ENCODE assay signal across 13 cellular contexts in genomic region chrX:149881081-149881711, GRCh38. TPM values are rescaled to one million over a fixed set of nuclear protein-coding genes. Genes with fewer than 3 reads are reported as not detected.
DNase-seq lines count a peak whose midpoint lies in the region; ATAC-seq, FAIRE-seq and TF ChIP-seq lines count a peak whose summit lies in the region.
"Had no signal": no experiment of that assay in that cellular context is flagged by ENCODE, and none has a peak within 500 bp of the region (broad histone marks: within the 10 kb centered on the region; RNA-seq: fewer than 3 reads in every experiment).

A gene with protein sequence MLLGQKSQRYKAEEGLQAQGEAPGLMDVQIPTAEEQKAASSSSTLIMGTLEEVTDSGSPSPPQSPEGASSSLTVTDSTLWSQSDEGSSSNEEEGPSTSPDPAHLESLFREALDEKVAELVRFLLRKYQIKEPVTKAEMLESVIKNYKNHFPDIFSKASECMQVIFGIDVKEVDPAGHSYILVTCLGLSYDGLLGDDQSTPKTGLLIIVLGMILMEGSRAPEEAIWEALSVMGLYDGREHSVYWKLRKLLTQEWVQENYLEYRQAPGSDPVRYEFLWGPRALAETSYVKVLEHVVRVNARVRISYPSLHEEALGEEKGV (plus strand): TSS chrX:149881183. CDS start chrX:149884273, 3,090 bp downstream.

- H3K27me3 Mint-ChIP-seq in endothelial cell (ENCODE audit: unreplicated experiment), result peaks cover 2% of the 10 kb centered on the region
- H3K27me3 Mint-ChIP-seq in T-helper 2 cell treated with Interferon-gamma antibody and Interleukin-4, amounts not matched to agents 5 μg/mL and 100 μg/mL, for 36 hours (ENCODE audit: low read depth), result peaks cover 27% of the 10 kb centered on the region

- no peaks in the 10 kb centered on the region for H3K36me3 Mint-ChIP-seq in endothelial cell (ENCODE audit: low read depth, unreplicated experiment)
- H3K36me3 Mint-ChIP-seq in T-helper 2 cell treated with Interferon-gamma antibody and Interleukin-4, amounts not matched to agents 5 μg/mL and 100 μg/mL, for 36 hours (ENCODE audit: low read depth), result no peaks in the 10 kb centered on the region
- H3K36me3 Mint-ChIP-seq: natural killer cell treated with Interleukin-12 subunit alpha and Interleukin-12 subunit beta and Interleukin-15 and Interleukin-18, amount 100 ng/mL, for 72 hours had no signal

- H3K27ac ChIP-seq in 22Rv1, result no peak within 1 kb of the TSS

- H3K27me3 ChIP-seq in NT2/D1 (ENCODE audit: insufficient read depth, insufficient read length), result no peaks in the 10 kb centered on the region

- peak; percentile 39 for TF ChIP-seq CTCF in 22Rv1 (IDR thresholded peaks at IDR 0.05)
- TF ChIP-seq CTCF in D721Med (IDR thresholded peaks at IDR 0.05; ENCODE audit: insufficient read depth, missing control alignments), result peak; percentile 7
- peak; percentile 36 for TF ChIP-seq CTCF in endothelial cell (IDR thresholded peaks at IDR 0.05; ENCODE audit: unreplicated experiment)

- ATAC-seq in GM19463 (IDR thresholded peaks at IDR 0.05; ENCODE audit: unreplicated experiment) (no peak), GM21576 (IDR thresholded peaks at IDR 0.05; ENCODE audit: unreplicated experiment) (no peak)

- H3K36me3 ChIP-seq in NT2/D1 (ENCODE audit: insufficient read depth, insufficient read length, low read length), result no peaks in the 10 kb centered on the region

- no peaks in the 10 kb centered on the region for H3K9me3 ChIP-seq in NT2/D1 (ENCODE audit: insufficient read depth, low read length)

- no peak within 1 kb of the TSS for H3K4me3 Mint-ChIP-seq in endothelial cell (ENCODE audit: unreplicated experiment)
- no peak within 1 kb of the TSS for H3K4me3 Mint-ChIP-seq in T-helper 2 cell treated with Interferon-gamma antibody and Interleukin-4, amounts not matched to agents 5 μg/mL and 100 μg/mL, for 36 hours
- H3K4me3 Mint-ChIP-seq: natural killer cell treated with Interleukin-12 subunit alpha and Interleukin-12 subunit beta and Interleukin-15 and Interleukin-18, amount 100 ng/mL, for 72 hours had no signal

- no peaks in the 10 kb centered on the region for H3K9me3 Mint-ChIP-seq in endothelial cell (ENCODE audit: unreplicated experiment)
- no peaks in the 10 kb centered on the region for H3K9me3 Mint-ChIP-seq in T-helper 2 cell treated with Interferon-gamma antibody and Interleukin-4, amounts not matched to agents 5 μg/mL and 100 μg/mL, for 36 hours
- H3K9me3 Mint-ChIP-seq: natural killer cell treated with Interleukin-12 subunit alpha and Interleukin-12 subunit beta and Interleukin-15 and Interleukin-18, amount 100 ng/mL, for 72 hours had no signal

- H3K9ac ChIP-seq in NT2/D1 (ENCODE audit: insufficient read length, low read depth), result no peak within 1 kb of the TSS

- DNase-seq in D721Med (ENCODE audit: insufficient read length, low spot score), result no peak
- peak; percentile 0 for DNase-seq in NT2/D1 (ENCODE audit: low read depth, low spot score)
- no peak for DNase-seq in endothelial cell (ENCODE audit: low spot score)
- DNase-seq in T-helper 2 cell treated with Interferon-gamma antibody and Interleukin-4, amounts not matched to agents 5 μg/mL and 100 μg/mL, for 36 hours (ENCODE audit: low spot score), result no peak
- no peak for DNase-seq in pons (ENCODE audit: low spot score)
- DNase-seq: amygdala, foreskin melanocyte, NCI-H2227 treated with DMSO at 0.1 percent for 48 hours had no signal

- H3K4me1 Mint-ChIP-seq in endothelial cell (ENCODE audit: unreplicated experiment), result no peaks in the 10 kb centered on the region
- H3K4me1 Mint-ChIP-seq in T-helper 2 cell treated with Interferon-gamma antibody and Interleukin-4, amounts not matched to agents 5 μg/mL and 100 μg/mL, for 36 hours (ENCODE audit: low read depth), result peaks cover 14% of the 10 kb centered on the region

- H3K4me3 ChIP-seq in NT2/D1 (ENCODE audit: insufficient read length, low read depth), result no peak within 1 kb of the TSS

- no peak for FAIRE-seq in D721Med (lab: Jason Lieb, UNC)

- H3K27ac Mint-ChIP-seq in endothelial cell (ENCODE audit: unreplicated experiment), result no peak within 1 kb of the TSS
- no peak within 1 kb of the TSS for H3K27ac Mint-ChIP-seq in T-helper 2 cell treated with Interferon-gamma antibody and Interleukin-4, amounts not matched to agents 5 μg/mL and 100 μg/mL, for 36 hours

- no peaks in the 10 kb centered on the region for H3K4me1 ChIP-seq in NT2/D1 (ENCODE audit: insufficient read depth, insufficient read length)

RNA-seq across cellular contexts. Expression of the gene that starts here (rescaled TPM):
- total RNA-seq in endothelial cell (ENCODE audit: unreplicated experiment), result not detected
- total RNA-seq: LHCN-M2; natural killer cell treated with Interleukin-12 subunit alpha and Interleukin-12 subunit beta and Interleukin-15 and Interleukin-18, amount 100 ng/mL, for 72 hours had no signal
